In the genomic region with DNA sequence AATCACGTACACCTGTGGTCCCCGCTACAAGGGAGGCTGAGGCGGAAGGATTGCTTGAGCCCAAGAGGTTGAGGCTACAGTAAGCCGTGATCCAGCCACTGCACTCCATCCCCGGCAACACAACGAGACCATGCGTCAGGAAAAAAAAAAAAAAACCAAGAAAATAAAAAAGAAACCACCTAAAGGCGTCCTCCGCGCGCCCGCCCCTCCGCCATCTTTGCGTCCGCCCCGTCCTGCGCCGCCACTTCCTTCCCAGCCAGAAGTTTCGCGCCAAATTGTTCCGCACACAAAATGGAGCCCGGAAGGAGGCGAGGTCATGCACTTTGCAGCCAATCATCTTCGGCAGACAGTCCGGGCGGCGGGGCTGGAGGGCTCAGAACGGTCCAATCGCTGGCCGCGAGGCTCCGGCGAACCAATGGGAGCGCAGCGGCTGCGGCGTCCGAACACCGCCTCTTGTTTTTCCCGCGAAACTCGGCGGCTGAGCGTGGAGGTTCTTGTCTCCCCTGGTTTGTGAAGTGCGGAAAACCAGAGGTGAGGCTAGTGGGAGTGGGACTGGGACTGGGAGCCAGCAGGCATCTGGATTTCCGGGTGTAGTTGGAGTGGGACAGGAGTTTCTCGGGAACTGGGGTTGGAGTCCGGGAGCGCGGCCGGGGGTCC, we compare ENCODE assay signal across 8 cellular contexts. TPM values are rescaled to one million over a fixed set of nuclear protein-coding genes. Genes with fewer than 3 reads are reported as not detected.
DNase-seq lines count a peak whose midpoint lies in the region; ATAC-seq lines count a peak whose summit lies in the region.

A gene (plus strand): TSS at position 463 of the 657 bp plus-strand sequence. CDS start 299 bp downstream, outside the sequence.

- H3K4me1 ChIP-seq in NT2/D1 (ENCODE audit: insufficient read depth, insufficient read length) = peaks cover 7% of the 10 kb centered on the region

- peaks cover 42% of the 10 kb centered on the region for H3K36me3 ChIP-seq in NT2/D1 (ENCODE audit: insufficient read depth, insufficient read length, low read length)

- in situ Hi-C loops in endometrial microvascular endothelial cells (cut with HindIII; ENCODE audit: inconsistent ontology term, low pct_unique_long_range_greater_than_20kb, low sequenced_read_pairs) = no loop called here

- DNase-seq in COLO829 (ENCODE audit: low spot score) (peak; percentile 99), HUDEP-2 (lab: John Stamatoyannopoulos, UW; ENCODE audit: unreplicated experiment in 76 of 76) (peak in 75 of 76 experiments; percentile 63 to 98 (median 96)), NT2/D1 (ENCODE audit: low read depth, low spot score) (peak; percentile 94), mesenteric fat pad (ENCODE audit: low spot score) (peak; percentile 99)
- peak; percentile 93 for DNase-seq in activated CD8-positive, alpha-beta memory T cell treated with anti-CD3 and anti-CD28 coated beads, Interleukin-2, amount 50 U/mL, for 1 hour (ENCODE audit: extremely low read depth)
- peak; percentile 92 for DNase-seq in stimulated activated CD8-positive, alpha-beta memory T cell treated with anti-CD3 and anti-CD28 coated beads, Interleukin-15, amount 100 ng/mL, for 24 hours (ENCODE audit: low read depth)

- peak within 1 kb of the TSS; percentile 90 for H3K4me3 ChIP-seq in NT2/D1 (ENCODE audit: insufficient read length, low read depth)

- no peaks in the 10 kb centered on the region for H3K27me3 ChIP-seq in NT2/D1 (ENCODE audit: insufficient read depth, insufficient read length)

- no peaks in the 10 kb centered on the region for H3K9me3 ChIP-seq in NT2/D1 (ENCODE audit: insufficient read depth, low read length)

- peak; percentile 78 for ATAC-seq in GM21367 (IDR thresholded peaks at IDR 0.05; ENCODE audit: unreplicated experiment)

- peak within 1 kb of the TSS; percentile 93 for H3K9ac ChIP-seq in NT2/D1 (ENCODE audit: insufficient read length, low read depth)

RNA-seq across cellular contexts. Expression of the gene that starts here (rescaled TPM):
- total RNA-seq in endometrial microvascular endothelial cells (ENCODE audit: inconsistent ontology term) = 188 TPM
- total RNA-seq in mesenteric fat pad = 12.4 TPM

Comparison
In these comparisons a context has a peak if more than half of its experiments do, and no peak if none do; other contexts are left out.
1. Peak in every context shown above with its lines: DNase-seq, ATAC-seq and H3K4me3 ChIP-seq.
2. RNA of the gene that starts here (total RNA-seq): 188 TPM in endometrial microvascular endothelial cells (single experiment); 12.4 TPM in mesenteric fat pad (single experiment); every median in the first group is over 10 times any median in the second.